8 cellular contexts compared by ENCODE assay signal in the genomic region with DNA sequence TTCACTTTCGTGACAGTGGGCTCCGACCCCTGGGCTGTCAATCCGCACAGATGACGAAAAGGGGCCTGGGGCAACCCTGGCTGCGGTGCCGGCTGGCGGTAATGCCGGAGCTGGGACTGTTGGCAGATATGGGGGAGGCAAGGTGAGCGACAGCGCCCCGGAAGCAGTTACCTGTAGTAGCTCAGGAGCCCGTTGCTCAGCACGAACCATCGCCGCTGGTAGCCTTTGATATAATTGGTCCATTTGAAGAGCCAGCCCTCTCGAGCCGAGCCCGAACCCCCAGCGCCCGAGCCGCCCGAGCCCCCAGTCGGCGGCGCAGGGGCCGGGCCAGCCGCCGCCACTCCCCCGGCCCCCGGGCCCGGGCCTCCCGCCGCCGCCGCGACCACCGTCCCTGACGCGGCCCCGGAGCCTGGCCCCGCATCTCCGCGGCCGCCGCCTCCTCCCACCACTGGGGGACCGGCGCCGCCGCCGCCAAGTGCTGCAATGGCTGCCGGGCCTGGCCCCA. TPM values are rescaled to one million over a fixed set of nuclear protein-coding genes. Genes with fewer than 3 reads are reported as not detected.
DNase-seq lines count a peak whose midpoint lies in the region; ATAC-seq and TF ChIP-seq lines count a peak whose summit lies in the region.

No MANE protein-coding gene starts in this region.

- H3K36me3 ChIP-seq in GM06990 (ENCODE audit: control insufficient read depth, insufficient read depth, low read length) (peaks cover 2% of the 10 kb centered on the region; the same call in 1 of the 2 replicates), endodermal cell (ENCODE audit: control insufficient read depth, insufficient read depth, low read length) (peaks cover 22% of the 10 kb centered on the region), muscle layer of duodenum (ENCODE audit: control insufficient read depth in 1 of 2, insufficient read depth in 2 of 2, low read length in 2 of 2) (peaks cover 1 to 3% of the 10 kb centered on the region in 2 donors)

- peaks cover 10% of the 10 kb centered on the region for H3K36me3 Mint-ChIP-seq in endodermal cell (ENCODE audit: low read depth)

- peak overlapping the region; percentile 93 for H3K4me3 ChIP-seq in GM06990 (replicated peaks; ENCODE audit: low read depth, low read length)
- peak overlapping the region; percentile 98 for H3K4me3 ChIP-seq in endodermal cell (ENCODE audit: low read length)
- peak overlapping the region; percentile 91 to 96 for H3K4me3 ChIP-seq in muscle layer of duodenum (ENCODE audit: low read depth in 1 of 2, low read length in 2 of 2)

- peak; percentile 5 for ATAC-seq in HG02588 (IDR thresholded peaks at IDR 0.05; ENCODE audit: unreplicated experiment)

- H3K4me1 Mint-ChIP-seq in endodermal cell = peaks cover 19% of the 10 kb centered on the region

- H3K4me1 ChIP-seq in endodermal cell (ENCODE audit: control insufficient read depth, insufficient read depth, low read length) (peaks cover 8% of the 10 kb centered on the region), muscle layer of duodenum (ENCODE audit: control insufficient read depth in 1 of 2, insufficient read depth in 2 of 2, low read length in 2 of 2) (peaks cover 31 to 40% of the 10 kb centered on the region in 2 donors)

- no peaks in the 10 kb centered on the region for H3K9me3 Mint-ChIP-seq in endodermal cell

- H3K27me3 ChIP-seq in GM06990 (replicated peaks; ENCODE audit: control insufficient read depth, insufficient read depth, low read length) = no peaks in the 10 kb centered on the region
- H3K27me3 ChIP-seq in endodermal cell (ENCODE audit: control insufficient read depth, insufficient read depth, low read length, poor library complexity, severe bottlenecking) = no peaks in the 10 kb centered on the region
- no peaks in the 10 kb centered on the region for H3K27me3 ChIP-seq in muscle layer of duodenum (ENCODE audit: low read depth, low read length)

- H3K27ac Mint-ChIP-seq in endodermal cell = peak overlapping the region; percentile 88

- DNase-seq in GM06990 (ENCODE audit: extremely low read depth, insufficient read length) = peak; percentile 50
- peak; percentile 47 for DNase-seq in NCI-H2029 (lab: John Stamatoyannopoulos, UW)
- peak; percentile 16 to 32 (median 24) for DNase-seq in activated CD8-positive, alpha-beta memory T cell treated with anti-CD3 and anti-CD28 coated beads for 48 hours (ENCODE audit: low read depth in 2 of 3, low spot score in 2 of 3)
- peak; percentile 80 for DNase-seq in endodermal cell
- DNase-seq in stimulated activated CD8-positive, alpha-beta memory T cell treated with anti-CD3 and anti-CD28 coated beads, Interleukin-7, amount 100 ng/mL, for 1 hour (ENCODE audit: low read depth in 2 of 2) = peak; percentile 17 to 32
- DNase-seq in KG1 (lab: John Stamatoyannopoulos, UW) = no peak

- 0% methylated on average over 20 to 51 of the region's 51 CpGs for whole genome bisulfite sequencing in endodermal cell (ENCODE audit: insufficient coverage in 1 of 2, insufficient read length in 1 of 2), 2 experiments

- H3K9ac ChIP-seq in endodermal cell (ENCODE audit: extremely low read depth, low read length, poor library complexity, severe bottlenecking) = peak overlapping the region; percentile 64

- H3K9me3 ChIP-seq in endodermal cell (ENCODE audit: control insufficient read depth, low read length) = no peaks in the 10 kb centered on the region
- H3K9me3 ChIP-seq in muscle layer of duodenum (ENCODE audit: control insufficient read depth in 1 of 2, low read length in 2 of 2) = no peaks in the 10 kb centered on the region

- H3K4me3 Mint-ChIP-seq in endodermal cell = peak overlapping the region; percentile 88

- TF ChIP-seq CTCF in GM06990 (IDR thresholded peaks at IDR 0.05; ENCODE audit: insufficient read depth, low read length, poor library complexity, severe bottlenecking) (no peak), endodermal cell (conservative IDR thresholded peaks at IDR 0.05) (peak; percentile 45)

- H3K27ac ChIP-seq in endodermal cell (ENCODE audit: low read depth, low read length) (peak overlapping the region; percentile 58), muscle layer of duodenum (ENCODE audit: low read length) (peak overlapping the region; percentile 78)

- H3K27me3 Mint-ChIP-seq in endodermal cell (ENCODE audit: insufficient read depth) = no peaks in the 10 kb centered on the region

RNA-seq across cellular contexts. Expression of gene OSBP, which starts 0.4 kb away (rescaled TPM):
- total RNA-seq in endodermal cell = 10 to 100 TPM; 41.2 to 44.3 TPM
- 29.1 TPM for polyA plus RNA-seq in endodermal cell (2013, experiment 1 of 2)
- 28.9 TPM for polyA plus RNA-seq in endodermal cell (2013, experiment 2 of 2)

RNA-seq across cellular contexts. Expression of gene PATL1, which starts 53.7 kb away (rescaled TPM):
- total RNA-seq in endodermal cell = 10 to 100 TPM; 41.0 to 45.7 TPM
- polyA plus RNA-seq in endodermal cell (2013, experiment 1 of 2) = 32.8 TPM
- polyA plus RNA-seq in endodermal cell (2013, experiment 2 of 2) = 29.4 TPM
